Comparison of ENCODE assay signal across 1 cellular context in genomic region chr4:680091-680490, GRCh38.
A peak's percentile ranks its signal among the peaks of the same experiment; 100 is the strongest.
TF ChIP-seq lines count a peak whose summit lies in the region.

No MANE protein-coding gene starts in this region.

TF ChIP-seq in HepG2, 621 proteins besides CTCF, POLR2A, EP300 and RAD21:
- TF ChIP-seq ZXDC (CRISPR knock-in tag; IDR thresholded peaks at IDR 0.05): no peak
- TF ChIP-seq HNRNPL (IDR thresholded peaks at IDR 0.05; ENCODE audit: low read depth, low read length): 0 out of 2 replicates have a peak, but pooled peaks have one; percentile 15
- TF ChIP-seq POLR2AphosphoS2 (IDR thresholded peaks at IDR 0.05; ENCODE audit: low read depth, low read length): no peak
- TF ChIP-seq EHMT2 (IDR thresholded peaks at IDR 0.05; ENCODE audit: borderline replicate concordance, low read depth, low read length): no peak
- TF ChIP-seq ZBTB26 (CRISPR knock-in tag; IDR thresholded peaks at IDR 0.05; ENCODE audit: borderline replicate concordance): no peak
- TF ChIP-seq FOXC1 (CRISPR knock-in tag; IDR thresholded peaks at IDR 0.05; ENCODE audit: borderline replicate concordance): no peak
- TF ChIP-seq ZFP36L1 (CRISPR knock-in tag; IDR thresholded peaks at IDR 0.05): no peak
- TF ChIP-seq ZNF276 (CRISPR knock-in tag; IDR thresholded peaks at IDR 0.05; ENCODE audit: low read depth): no peak
- TF ChIP-seq ZNF687 (CRISPR knock-in tag; IDR thresholded peaks at IDR 0.05): peak; percentile 28; the same call in 1 of the 2 replicates
- no peak for TF ChIP-seq PBX2 (CRISPR knock-in tag; IDR thresholded peaks at IDR 0.05)
- TF ChIP-seq SMAD3 (CRISPR knock-in tag; IDR thresholded peaks at IDR 0.05): no peak
- no peak for TF ChIP-seq SP2 (CRISPR knock-in tag; IDR thresholded peaks at IDR 0.05)
- 0 out of 2 replicates have a peak, but pooled peaks have one; percentile 10 for TF ChIP-seq ZNF572 (CRISPR knock-in tag; IDR thresholded peaks at IDR 0.05)
- TF ChIP-seq ZNF547 (CRISPR knock-in tag; IDR thresholded peaks at IDR 0.05): 0 out of 2 replicates have a peak, but pooled peaks have one; percentile 32
- TF ChIP-seq HHEX (CRISPR knock-in tag; IDR thresholded peaks at IDR 0.05): no peak
